ENCODE assay signal across 1 cellular context in the genomic region with DNA sequence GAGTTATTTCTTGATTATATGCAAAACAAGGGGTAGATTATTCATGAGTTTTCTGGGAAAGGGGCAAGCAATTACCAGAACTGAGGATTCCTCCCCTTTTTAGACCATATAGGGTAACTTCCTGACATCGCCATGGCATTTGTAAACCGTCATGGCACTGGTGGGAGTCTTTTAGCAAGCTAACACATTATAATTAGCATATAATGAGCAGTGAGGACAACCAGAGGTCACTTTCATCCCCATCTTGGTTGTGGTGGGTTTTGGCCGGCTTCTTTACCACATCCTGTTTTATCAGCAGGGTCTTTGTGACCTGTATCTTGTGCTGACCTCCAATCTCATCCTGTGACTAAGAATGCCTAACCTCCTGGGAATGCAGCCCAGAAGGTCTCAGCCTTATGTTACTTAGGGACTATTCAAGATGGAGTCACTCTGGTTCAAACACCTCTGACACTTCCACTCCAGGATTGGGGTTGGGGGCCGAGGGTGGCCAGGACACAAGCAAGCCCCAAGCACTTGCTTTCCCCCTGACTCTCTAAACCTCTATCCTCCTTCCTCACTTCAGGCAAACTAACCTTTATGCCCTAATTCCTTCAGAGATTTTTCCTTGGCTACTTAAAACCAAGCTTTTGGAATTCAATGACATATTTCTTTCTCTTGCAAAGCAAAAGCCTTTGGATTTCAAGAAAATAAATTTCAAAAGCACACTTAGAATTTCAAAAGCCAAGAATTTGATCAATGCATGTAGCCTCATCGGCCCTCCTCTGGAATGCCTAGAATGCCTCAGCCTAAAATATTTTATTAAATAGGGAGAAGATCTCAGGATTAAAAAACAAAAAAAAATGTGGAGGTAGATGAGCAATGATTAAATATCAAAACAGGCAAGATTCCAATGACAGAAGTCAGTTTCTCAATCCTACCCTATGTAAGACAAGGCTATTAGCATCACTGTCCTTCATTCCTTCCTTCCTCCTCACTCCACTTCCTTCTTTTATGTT.
TF ChIP-seq lines count a peak whose summit lies in the region.

No MANE protein-coding gene starts in this region.

TF ChIP-seq in SK-N-SH treated with all-trans-retinoic acid at 6 μM for 48 hours, 23 proteins besides CTCF, POLR2A, EP300 and RAD21 (continued from another document):
- TF ChIP-seq, protein P1, sequence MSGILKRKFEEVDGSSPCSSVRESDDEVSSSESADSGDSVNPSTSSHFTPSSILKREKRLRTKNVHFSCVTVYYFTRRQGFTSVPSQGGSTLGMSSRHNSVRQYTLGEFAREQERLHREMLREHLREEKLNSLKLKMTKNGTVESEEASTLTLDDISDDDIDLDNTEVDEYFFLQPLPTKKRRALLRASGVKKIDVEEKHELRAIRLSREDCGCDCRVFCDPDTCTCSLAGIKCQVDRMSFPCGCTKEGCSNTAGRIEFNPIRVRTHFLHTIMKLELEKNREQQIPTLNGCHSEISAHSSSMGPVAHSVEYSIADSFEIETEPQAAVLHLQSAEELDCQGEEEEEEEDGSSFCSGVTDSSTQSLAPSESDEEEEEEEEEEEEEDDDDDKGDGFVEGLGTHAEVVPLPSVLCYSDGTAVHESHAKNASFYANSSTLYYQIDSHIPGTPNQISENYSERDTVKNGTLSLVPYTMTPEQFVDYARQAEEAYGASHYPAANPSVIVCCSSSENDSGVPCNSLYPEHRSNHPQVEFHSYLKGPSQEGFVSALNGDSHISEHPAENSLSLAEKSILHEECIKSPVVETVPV (CRISPR knock-in tag; IDR thresholded peaks at IDR 0.05) = peak; percentile 99
- TF ChIP-seq ZNF70 (CRISPR knock-in tag; IDR thresholded peaks at IDR 0.05) = peak; percentile 23; the same call in 1 of the 2 replicates
- TF ChIP-seq, protein P2, sequence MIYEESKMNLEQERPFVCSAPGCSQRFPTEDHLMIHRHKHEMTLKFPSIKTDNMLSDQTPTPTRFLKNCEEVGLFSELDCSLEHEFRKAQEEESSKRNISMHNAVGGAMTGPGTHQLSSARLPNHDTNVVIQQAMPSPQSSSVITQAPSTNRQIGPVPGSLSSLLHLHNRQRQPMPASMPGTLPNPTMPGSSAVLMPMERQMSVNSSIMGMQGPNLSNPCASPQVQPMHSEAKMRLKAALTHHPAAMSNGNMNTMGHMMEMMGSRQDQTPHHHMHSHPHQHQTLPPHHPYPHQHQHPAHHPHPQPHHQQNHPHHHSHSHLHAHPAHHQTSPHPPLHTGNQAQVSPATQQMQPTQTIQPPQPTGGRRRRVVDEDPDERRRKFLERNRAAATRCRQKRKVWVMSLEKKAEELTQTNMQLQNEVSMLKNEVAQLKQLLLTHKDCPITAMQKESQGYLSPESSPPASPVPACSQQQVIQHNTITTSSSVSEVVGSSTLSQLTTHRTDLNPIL (CRISPR knock-in tag; IDR thresholded peaks at IDR 0.05; ENCODE audit: low read depth) = peak; percentile 99
